ENCODE assay signal across 20 cellular contexts in the genomic region with DNA sequence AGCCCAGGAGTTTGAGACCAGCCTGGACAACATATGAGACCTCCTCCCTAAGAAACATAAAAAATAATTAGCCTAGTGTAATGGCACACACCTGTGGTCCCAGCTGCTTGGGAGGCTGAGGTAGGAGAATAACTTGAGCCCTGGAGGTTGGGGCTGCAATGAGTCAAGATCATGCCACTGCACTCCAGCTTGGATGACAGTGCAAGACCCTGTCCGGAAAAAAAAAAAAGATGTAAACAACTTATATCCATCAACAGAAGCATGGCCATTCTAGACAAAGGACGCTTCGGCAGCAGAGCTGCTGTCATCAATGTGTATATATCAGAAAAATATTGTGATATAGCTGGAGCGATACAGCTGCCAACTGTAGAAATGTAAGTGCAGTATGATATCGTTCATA. TPM values are rescaled to one million over a fixed set of nuclear protein-coding genes. Genes with fewer than 3 reads are reported as not detected.
DNase-seq lines count a peak whose midpoint lies in the region; ATAC-seq and TF ChIP-seq lines count a peak whose summit lies in the region.
"Had no signal": no experiment of that assay in that cellular context is flagged by ENCODE, and none has a peak within 500 bp of the region (broad histone marks: within the 10 kb centered on the region; RNA-seq: fewer than 3 reads in every experiment).

No MANE protein-coding gene starts in this region.

- H2AFZ ChIP-seq in trophoblast cell (ENCODE audit: insufficient read depth, low read length, poor library complexity): no peak overlapping the region

- H3K18ac ChIP-seq in trophoblast cell (ENCODE audit: low read length): no peak overlapping the region

- no peak overlapping the region for H3K9ac ChIP-seq in trophoblast cell (ENCODE audit: low read length)
- H3K9ac ChIP-seq: BLaER1 treated with 17β-estradiol and CSF1 and Interleukin-3, amounts not matched to agents 10 nM and 100 nM had no signal

- peaks cover 0 to 10% of the 10 kb centered on the region in 2 donors for H3K4me1 Mint-ChIP-seq in natural killer cell
- H3K4me1 Mint-ChIP-seq in natural killer cell treated with Interleukin-12 subunit alpha and Interleukin-12 subunit beta and Interleukin-15 and Interleukin-18, amount 100 ng/mL, for 72 hours (ENCODE audit: low read depth in 2 of 2): peaks cover 11 to 13% of the 10 kb centered on the region in 2 donors

- no peak overlapping the region for H3K27ac ChIP-seq in trophoblast cell (ENCODE audit: low read depth, low read length)
- H3K27ac ChIP-seq: BLaER1 treated with 17β-estradiol and CSF1 and Interleukin-3, amounts not matched to agents 10 nM and 100 nM; HL-60 had no signal

- H3K23ac ChIP-seq in trophoblast cell (ENCODE audit: low read length): no peak overlapping the region

- no peak overlapping the region for H2BK120ac ChIP-seq in trophoblast cell (ENCODE audit: insufficient read depth, low read length, poor library complexity)

- intact Hi-C loops in natural killer cell (cut with micrococcal nuclease): no loop called here
- intact Hi-C loops in mucosa of descending colon (cut with DNase I, micrococcal nuclease): no loop called here

- WGBS in trophoblast cell (ENCODE audit: extremely low coverage, insufficient coverage, insufficient read length): no CpG with 5 or more reads among the region's 5 CpGs

- peaks cover 10 to 13% of the 10 kb centered on the region in 2 donors for H3K27me3 Mint-ChIP-seq in natural killer cell (ENCODE audit: low read depth in 2 of 2)
- peaks cover 8 to 19% of the 10 kb centered on the region in 2 donors for H3K27me3 Mint-ChIP-seq in natural killer cell treated with Interleukin-12 subunit alpha and Interleukin-12 subunit beta and Interleukin-15 and Interleukin-18, amount 100 ng/mL, for 72 hours
- H3K27me3 Mint-ChIP-seq: B cell had no signal

- H3K9me3 Mint-ChIP-seq in natural killer cell: no peaks in the 10 kb centered on the region
- H3K9me3 Mint-ChIP-seq in natural killer cell treated with Interleukin-12 subunit alpha and Interleukin-12 subunit beta and Interleukin-15 and Interleukin-18, amount 100 ng/mL, for 72 hours: no peaks in the 10 kb centered on the region
- H3K9me3 Mint-ChIP-seq: CD8-positive, alpha-beta memory T cell; HFFc6 had no signal

- H2AK5ac ChIP-seq in trophoblast cell (ENCODE audit: low read length): no peak overlapping the region

- no peaks in the 10 kb centered on the region for H3K36me3 ChIP-seq in trophoblast cell (ENCODE audit: control insufficient read depth in 1 of 2, insufficient read depth in 2 of 2, low read length in 2 of 2)
- no peaks in the 10 kb centered on the region for H3K36me3 ChIP-seq in mucosa of descending colon (ENCODE audit: low read depth)
- H3K36me3 ChIP-seq: BLaER1 treated with 17β-estradiol and CSF1 and Interleukin-3, amounts not matched to agents 10 nM and 100 nM had no signal

- H2BK12ac ChIP-seq in trophoblast cell (ENCODE audit: low read length): no peak overlapping the region

- H3K14ac ChIP-seq in trophoblast cell (ENCODE audit: low read length): no peak overlapping the region

- H3K79me2 ChIP-seq in trophoblast cell (ENCODE audit: control insufficient read depth, insufficient read depth, low read length, poor library complexity): no peaks in the 10 kb centered on the region

- H4K91ac ChIP-seq in trophoblast cell (ENCODE audit: low read depth, low read length): peak overlapping the region; percentile 42

- no peak overlapping the region for H3K4ac ChIP-seq in trophoblast cell (ENCODE audit: low read depth, low read length)

- no peaks in the 10 kb centered on the region for H3K36me3 Mint-ChIP-seq in natural killer cell
- no peaks in the 10 kb centered on the region for H3K36me3 Mint-ChIP-seq in natural killer cell treated with Interleukin-12 subunit alpha and Interleukin-12 subunit beta and Interleukin-15 and Interleukin-18, amount 100 ng/mL, for 72 hours

- H3K4me1 ChIP-seq in trophoblast cell (ENCODE audit: control insufficient read depth in 1 of 2, insufficient read depth in 2 of 2, low read length in 2 of 2) (peaks cover 18% of the 10 kb centered on the region in 2 experiments), mucosa of descending colon (ENCODE audit: low read depth) (peaks cover 17% of the 10 kb centered on the region)

- peaks cover 13% of the 10 kb centered on the region for H3K79me1 ChIP-seq in trophoblast cell (ENCODE audit: low read length)

- no peak overlapping the region for H3K4me2 ChIP-seq in trophoblast cell (ENCODE audit: low read length)
- H3K4me2 ChIP-seq: BLaER1 treated with 17β-estradiol and CSF1 and Interleukin-3, amounts not matched to agents 10 nM and 100 nM had no signal

- TF ChIP-seq CTCF in natural killer cell (IDR thresholded peaks at IDR 0.05) (no peak), mucosa of descending colon (IDR thresholded peaks at IDR 0.05) (no peak)

- no peak overlapping the region for H3K27ac Mint-ChIP-seq in natural killer cell
- H3K27ac Mint-ChIP-seq in natural killer cell treated with Interleukin-12 subunit alpha and Interleukin-12 subunit beta and Interleukin-15 and Interleukin-18, amount 100 ng/mL, for 72 hours: no peak overlapping the region
- H3K27ac Mint-ChIP-seq: B cell; CD8-positive, alpha-beta memory T cell; HFFc6 had no signal

- H4K8ac ChIP-seq in trophoblast cell (ENCODE audit: low read depth, low read length): no peak overlapping the region

- H2BK5ac ChIP-seq in trophoblast cell (ENCODE audit: low read depth, low read length, poor library complexity): no peak overlapping the region

- H3K9me3 ChIP-seq in trophoblast cell (ENCODE audit: insufficient read depth, low read depth, low read length) (no peaks in the 10 kb centered on the region), mucosa of descending colon (no peaks in the 10 kb centered on the region)

- H4K12ac ChIP-seq in trophoblast cell (ENCODE audit: low read depth, low read length): no peak overlapping the region

- no peak for DNase-seq in natural killer cell
- DNase-seq in natural killer cell treated with Interleukin-12 subunit alpha and Interleukin-12 subunit beta and Interleukin-15 and Interleukin-18, amount 100 ng/mL, for 72 hours (ENCODE audit: low spot score): no peak
- peak; percentile 70 for DNase-seq in NCI-H69 (lab: John Stamatoyannopoulos, UW)
- DNase-seq in trophoblast cell: no peak
- no peak for DNase-seq in NCI-H82 treated with DMSO at 0.1 percent for 48 hours (lab: John Stamatoyannopoulos, UW; ENCODE audit: unreplicated experiment)
- DNase-seq in mucosa of descending colon: no peak
- DNase-seq: CD8-positive, alpha-beta memory T cell; DMS53; DND-41; EL; GOT3; H7; HFFc6; Karpas-422; KBM-7 had no signal

- no peak for ATAC-seq in natural killer cell
- no peak for ATAC-seq in natural killer cell treated with Interleukin-12 subunit alpha and Interleukin-12 subunit beta and Interleukin-15 and Interleukin-18, amount 100 ng/mL, for 72 hours
- ATAC-seq in HG02870 (IDR thresholded peaks at IDR 0.05; ENCODE audit: unreplicated experiment): no peak
- ATAC-seq in mucosa of descending colon: no peak
- ATAC-seq: HCT116 had no signal

- H3K27me3 ChIP-seq in trophoblast cell (ENCODE audit: insufficient read depth, low read length): no peaks in the 10 kb centered on the region
- H3K27me3 ChIP-seq: BLaER1 treated with 17β-estradiol and CSF1 and Interleukin-3, amounts not matched to agents 10 nM and 100 nM had no signal

- H3K4me3 Mint-ChIP-seq in natural killer cell: peak overlapping the region; percentile 30
- no peak overlapping the region for H3K4me3 Mint-ChIP-seq in natural killer cell treated with Interleukin-12 subunit alpha and Interleukin-12 subunit beta and Interleukin-15 and Interleukin-18, amount 100 ng/mL, for 72 hours
- H3K4me3 Mint-ChIP-seq: B cell, HFFc6 had no signal

- H3K4me3 ChIP-seq in trophoblast cell (ENCODE audit: low read depth, low read length): no peak overlapping the region
- no peak overlapping the region for H3K4me3 ChIP-seq in mucosa of descending colon
- H3K4me3 ChIP-seq: BLaER1 treated with 17β-estradiol and CSF1 and Interleukin-3, amounts not matched to agents 10 nM and 100 nM had no signal

RNA-seq across cellular contexts. Expression of a gene that starts 59.6 kb away (rescaled TPM):
- total RNA-seq in natural killer cell (100 to 1,000 TPM; 180 to 201 (median 189) TPM), mucosa of descending colon (100 to 1,000 TPM in 2 of 3 donors, 10 to 100 TPM in 1; 71.8 to 102 (median 101) TPM)
- total RNA-seq in natural killer cell treated with Interleukin-12 subunit alpha and Interleukin-12 subunit beta and Interleukin-15 and Interleukin-18, amount 100 ng/mL, for 72 hours: 100 to 1,000 TPM in 1 of 2 donors, 10 to 100 TPM in 1; 92.3 to 129 TPM
- 38.2 and 38.3 TPM in 2 replicates for polyA plus RNA-seq in trophoblast cell (2013)
